ENCODE assay signal across 8 cellular contexts in the genomic region with DNA sequence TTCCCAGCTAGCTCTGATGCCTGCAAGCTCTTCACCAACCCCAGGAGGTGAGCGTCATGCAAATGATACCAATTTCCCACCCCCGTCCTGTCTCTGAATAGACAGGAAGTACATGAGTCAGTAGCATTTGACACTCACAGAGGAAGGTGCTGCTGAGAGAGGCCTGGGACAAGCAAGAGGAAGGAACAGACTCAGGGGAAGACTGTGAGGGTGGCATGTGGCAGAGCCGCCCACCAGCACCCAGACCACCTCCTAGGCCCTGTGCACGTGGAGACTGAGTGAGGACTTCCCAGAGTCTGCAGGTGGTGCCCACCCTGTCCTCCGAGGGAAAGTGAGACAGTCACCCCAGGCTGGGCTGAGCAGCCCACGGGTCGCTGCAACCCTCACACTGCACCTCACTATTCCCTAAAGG.
DNase-seq lines count a peak whose midpoint lies in the region; ATAC-seq, FAIRE-seq and TF ChIP-seq lines count a peak whose summit lies in the region.

No MANE protein-coding gene starts in this region.

- H3K9me3 Mint-ChIP-seq in HFFc6, result peaks cover 65% of the 10 kb centered on the region

- no peak for FAIRE-seq in HTR-8/SVneo (lab: Jason Lieb, UNC)

- H3K27ac Mint-ChIP-seq in HFFc6, result no peak overlapping the region

- peaks cover 3% of the 10 kb centered on the region; the same call in 1 of the 2 replicates for H3K27me3 Mint-ChIP-seq in HFFc6 (ENCODE audit: insufficient read depth)

- H3K4me3 Mint-ChIP-seq in HFFc6, result no peak overlapping the region

- no peaks in the 10 kb centered on the region for H3K4me1 Mint-ChIP-seq in HFFc6 (ENCODE audit: low read depth)

- no peak for TF ChIP-seq CTCF in GM10266 (IDR thresholded peaks at IDR 0.05; ENCODE audit: control insufficient read depth, insufficient read depth, low read depth, missing control alignments)
- no peak for TF ChIP-seq CTCF in HFFc6 (IDR thresholded peaks at IDR 0.05)

- peak; percentile 85 for DNase-seq in GM10266 (ENCODE audit: extremely low spot score)
- peak; percentile 25 for DNase-seq in HTR-8/SVneo (ENCODE audit: insufficient read length, low spot score)
- peak; percentile 8 to 73 for DNase-seq in activated CD4-positive, alpha-beta T cell treated with anti-CD3 and anti-CD28 coated beads, Interleukin-2, amount 50 U/mL, for 24 hours (ENCODE audit: low read depth in 1 of 2, low spot score in 1 of 2)
- peak; percentile 5 for DNase-seq in globus pallidus (ENCODE audit: low spot score)
- DNase-seq in stimulated activated CD8-positive, alpha-beta memory T cell treated with anti-CD3 and anti-CD28 coated beads, Interleukin-4, amount 100 ng/mL, for 1 hour (ENCODE audit: low read depth in 2 of 2, low spot score in 1 of 2), result peak; percentile 1 to 6
- DNase-seq in T-helper 9 cell, result no peak
- no peak for DNase-seq in HFFc6

- peak; percentile 96 for ATAC-seq in GM21526 (IDR thresholded peaks at IDR 0.05; ENCODE audit: low FRiP score, unreplicated experiment)

- peaks cover 14% of the 10 kb centered on the region for H3K36me3 Mint-ChIP-seq in HFFc6 (ENCODE audit: low read depth)

Comparison
In these comparisons a context has a peak if more than half of its experiments do, and no peak if none do; other contexts are left out.
1. DNase-seq: peak in GM10266 (single experiment), HTR-8/SVneo (single experiment), activated CD4-positive, alpha-beta T cell treated with anti-CD3 and anti-CD28 coated beads, Interleukin-2, amount 50 U/mL, for 24 hours (2 of 2), globus pallidus (single experiment) and stimulated activated CD8-positive, alpha-beta memory T cell treated with anti-CD3 and anti-CD28 coated beads, Interleukin-4, amount 100 ng/mL, for 1 hour (2 of 2); none in T-helper 9 cell (single experiment) and HFFc6 (single experiment).